Comparison of ENCODE assay signal across 1 cellular context in the genomic region with DNA sequence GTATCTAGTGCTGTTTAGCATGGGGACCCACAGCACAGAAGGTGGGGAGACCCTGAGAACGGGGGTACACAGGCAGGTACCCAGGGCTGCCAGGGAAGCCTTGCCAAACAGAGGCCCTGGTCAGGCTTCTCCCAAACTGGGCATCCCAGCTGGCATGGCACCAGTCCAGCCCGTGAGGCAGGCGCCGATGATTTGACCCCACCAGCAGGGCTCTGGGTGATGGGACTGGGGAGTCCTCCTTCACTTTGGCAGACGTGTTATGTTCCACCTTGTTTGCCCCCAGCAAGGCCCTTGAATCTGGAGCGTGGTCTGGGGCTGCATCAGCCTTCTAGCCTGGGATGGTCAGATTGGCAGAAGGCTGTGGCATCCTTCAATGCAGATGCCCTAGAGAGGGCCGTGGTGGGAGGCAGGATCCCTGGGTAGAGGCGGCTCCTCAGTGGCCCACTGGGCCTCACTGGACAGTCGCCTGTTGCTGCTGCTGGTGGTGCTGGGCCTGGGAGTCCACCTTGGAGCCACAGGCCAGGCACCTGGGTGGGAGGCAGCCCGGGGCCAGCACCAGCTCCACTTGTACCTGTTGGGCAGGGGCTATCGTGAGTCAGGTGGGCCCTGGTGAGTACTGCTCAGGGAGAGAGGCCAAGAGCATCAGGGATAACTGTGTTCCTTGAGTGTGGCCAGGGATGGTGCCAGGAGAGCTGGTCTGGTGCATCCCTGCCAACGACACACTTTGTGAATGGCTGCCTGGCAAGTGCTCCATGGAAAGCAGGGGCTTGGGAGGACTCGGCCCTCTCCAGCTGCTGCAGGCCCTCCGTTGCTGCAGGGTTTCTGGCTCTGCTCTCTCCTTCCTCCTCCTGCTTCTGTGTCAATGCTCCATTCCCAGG.
TF ChIP-seq lines count a peak whose summit lies in the region.

No MANE protein-coding gene starts in this region.

TF ChIP-seq in liver, 16 proteins besides CTCF, POLR2A, EP300 and RAD21 (continued from another document):
- TF ChIP-seq, protein P1, sequence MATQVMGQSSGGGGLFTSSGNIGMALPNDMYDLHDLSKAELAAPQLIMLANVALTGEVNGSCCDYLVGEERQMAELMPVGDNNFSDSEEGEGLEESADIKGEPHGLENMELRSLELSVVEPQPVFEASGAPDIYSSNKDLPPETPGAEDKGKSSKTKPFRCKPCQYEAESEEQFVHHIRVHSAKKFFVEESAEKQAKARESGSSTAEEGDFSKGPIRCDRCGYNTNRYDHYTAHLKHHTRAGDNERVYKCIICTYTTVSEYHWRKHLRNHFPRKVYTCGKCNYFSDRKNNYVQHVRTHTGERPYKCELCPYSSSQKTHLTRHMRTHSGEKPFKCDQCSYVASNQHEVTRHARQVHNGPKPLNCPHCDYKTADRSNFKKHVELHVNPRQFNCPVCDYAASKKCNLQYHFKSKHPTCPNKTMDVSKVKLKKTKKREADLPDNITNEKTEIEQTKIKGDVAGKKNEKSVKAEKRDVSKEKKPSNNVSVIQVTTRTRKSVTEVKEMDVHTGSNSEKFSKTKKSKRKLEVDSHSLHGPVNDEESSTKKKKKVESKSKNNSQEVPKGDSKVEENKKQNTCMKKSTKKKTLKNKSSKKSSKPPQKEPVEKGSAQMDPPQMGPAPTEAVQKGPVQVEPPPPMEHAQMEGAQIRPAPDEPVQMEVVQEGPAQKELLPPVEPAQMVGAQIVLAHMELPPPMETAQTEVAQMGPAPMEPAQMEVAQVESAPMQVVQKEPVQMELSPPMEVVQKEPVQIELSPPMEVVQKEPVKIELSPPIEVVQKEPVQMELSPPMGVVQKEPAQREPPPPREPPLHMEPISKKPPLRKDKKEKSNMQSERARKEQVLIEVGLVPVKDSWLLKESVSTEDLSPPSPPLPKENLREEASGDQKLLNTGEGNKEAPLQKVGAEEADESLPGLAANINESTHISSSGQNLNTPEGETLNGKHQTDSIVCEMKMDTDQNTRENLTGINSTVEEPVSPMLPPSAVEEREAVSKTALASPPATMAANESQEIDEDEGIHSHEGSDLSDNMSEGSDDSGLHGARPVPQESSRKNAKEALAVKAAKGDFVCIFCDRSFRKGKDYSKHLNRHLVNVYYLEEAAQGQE (IDR thresholded peaks at IDR 0.05): no peak
TF ChIP-seq in liver: peak in this region for 0.
